ENCODE assay signal across 7 cellular contexts in genomic region chr15:75807486-75807885, GRCh38. TPM values are rescaled to one million over a fixed set of nuclear protein-coding genes. Genes with fewer than 3 reads are reported as not detected.
DNase-seq lines count a peak whose midpoint lies in the region; ATAC-seq, FAIRE-seq and TF ChIP-seq lines count a peak whose summit lies in the region.
"Not testable (repeated sequence)": the region's sequence is repeated elsewhere in the genome, so short reads cannot be mapped to it uniquely, and the experiment has no call there.

No MANE protein-coding gene starts in this region.

- not testable (repeated sequence) for H3K4me1 Mint-ChIP-seq in HFFc6 (ENCODE audit: low read depth); astrocyte (ENCODE audit: low read depth, unreplicated experiment); stimulated activated naive CD8-positive, alpha-beta T cell treated with anti-CD3 and anti-CD28 coated beads, Interleukin-15, amount 100 ng/mL, for 72 hours

- H4K20me1 ChIP-seq in astrocyte (ENCODE audit: insufficient read depth, low read length), result not testable (repeated sequence)

- H3K4me3 Mint-ChIP-seq in HFFc6; astrocyte (ENCODE audit: unreplicated experiment); stimulated activated naive CD8-positive, alpha-beta T cell treated with anti-CD3 and anti-CD28 coated beads, Interleukin-15, amount 100 ng/mL, for 72 hours: not testable (repeated sequence)

- not testable (repeated sequence) for FAIRE-seq in astrocyte (lab: Jason Lieb, UNC)

- not testable (repeated sequence) for H2AFZ ChIP-seq in astrocyte (ENCODE audit: low read depth, low read length)

- TF ChIP-seq CTCF in HFFc6 (IDR thresholded peaks at IDR 0.05); astrocyte (IDR thresholded peaks at IDR 0.05; ENCODE audit: insufficient read depth, low read depth, low read length); cardiac fibroblast (IDR thresholded peaks at IDR 0.05; ENCODE audit: low read depth, low read length); fibroblast of pulmonary artery (IDR thresholded peaks at IDR 0.05; ENCODE audit: low read length, missing control alignments): not testable (repeated sequence)

- not testable (repeated sequence) for H3K79me2 ChIP-seq in astrocyte (ENCODE audit: insufficient read depth, low read length)

- not testable (repeated sequence) for H3K36me3 Mint-ChIP-seq in HFFc6 (ENCODE audit: low read depth); astrocyte (ENCODE audit: low read depth, unreplicated experiment)

- not testable (repeated sequence) for H3K9ac ChIP-seq in astrocyte (ENCODE audit: low read length)

- H3K36me3 ChIP-seq in astrocyte (ENCODE audit: insufficient read depth, low read length), result not testable (repeated sequence)

- H3K27me3 Mint-ChIP-seq in HFFc6 (ENCODE audit: insufficient read depth) (peaks cover 11% of the 10 kb centered on the region), astrocyte (ENCODE audit: low read depth, unreplicated experiment) (peaks cover 11% of the 10 kb centered on the region)
- peaks cover 11% of the 10 kb centered on the region for H3K27me3 Mint-ChIP-seq in stimulated activated naive CD8-positive, alpha-beta T cell treated with anti-CD3 and anti-CD28 coated beads, Interleukin-15, amount 100 ng/mL, for 72 hours

- not testable (repeated sequence) for H3K27ac ChIP-seq in astrocyte (ENCODE audit: low read depth, low read length)

- DNase-seq in HFFc6, result peak; percentile 9
- peak; percentile 60 for DNase-seq in SW480 (ENCODE audit: low spot score)
- peak; percentile 20 for DNase-seq in astrocyte (ENCODE audit: low read depth)
- DNase-seq in cardiac fibroblast (ENCODE audit: low read depth in 2 of 2), result peak; percentile 31
- DNase-seq in fibroblast of pulmonary artery (ENCODE audit: low read depth), result peak; percentile 29
- peak; percentile 33 for DNase-seq in myocyte (ENCODE audit: low read depth)
- DNase-seq in stimulated activated naive CD8-positive, alpha-beta T cell treated with anti-CD3 and anti-CD28 coated beads, Interleukin-15, amount 100 ng/mL, for 72 hours, result not testable (repeated sequence)

- H3K9me3 ChIP-seq in astrocyte (ENCODE audit: insufficient read depth, low read depth, low read length), result not testable (repeated sequence)

- H3K4me2 ChIP-seq in astrocyte (ENCODE audit: low read length), result not testable (repeated sequence)

- H3K4me1 ChIP-seq in astrocyte (ENCODE audit: insufficient read depth, low read length), result not testable (repeated sequence)

- H3K27ac Mint-ChIP-seq in HFFc6; astrocyte (ENCODE audit: unreplicated experiment); stimulated activated naive CD8-positive, alpha-beta T cell treated with anti-CD3 and anti-CD28 coated beads, Interleukin-15, amount 100 ng/mL, for 72 hours: not testable (repeated sequence)

- ATAC-seq in stimulated activated naive CD8-positive, alpha-beta T cell treated with anti-CD3 and anti-CD28 coated beads, Interleukin-15, amount 100 ng/mL, for 72 hours, result peak; percentile 45

- not testable (repeated sequence) for H3K9me3 Mint-ChIP-seq in HFFc6; astrocyte (ENCODE audit: unreplicated experiment); stimulated activated naive CD8-positive, alpha-beta T cell treated with anti-CD3 and anti-CD28 coated beads, Interleukin-15, amount 100 ng/mL, for 72 hours

- not testable (repeated sequence) for H3K27me3 ChIP-seq in astrocyte (ENCODE audit: insufficient read depth, low read length)

- H3K4me3 ChIP-seq in astrocyte (ENCODE audit: insufficient read depth, low read depth, low read length); cardiac fibroblast (replicated peaks in 1 of 2; ENCODE audit: low read depth in 2 of 2, low read length in 2 of 2); fibroblast of pulmonary artery (replicated peaks; ENCODE audit: low read depth, low read length): not testable (repeated sequence)

RNA-seq across cellular contexts. Expression of gene UBE2Q2, which starts 35.8 kb away (rescaled TPM):
- total RNA-seq in HFFc6 (2021; fragmentation: NEBNext Ultra II Directional; extraction: Animal tissue kit (Norgen Biotek cat#: 25700)), result 10 to 100 TPM; 38.4 to 45.6 (median 43.2) TPM
- total RNA-seq in astrocyte, result 44.2 and 47.7 TPM in 2 replicates
- total RNA-seq in myocyte, result 67.0 and 67.5 TPM in 2 replicates
- 36.5 TPM for polyA plus RNA-seq in myocyte (2012)
